ENCODE assay signal across 8 cellular contexts in the genomic region with DNA sequence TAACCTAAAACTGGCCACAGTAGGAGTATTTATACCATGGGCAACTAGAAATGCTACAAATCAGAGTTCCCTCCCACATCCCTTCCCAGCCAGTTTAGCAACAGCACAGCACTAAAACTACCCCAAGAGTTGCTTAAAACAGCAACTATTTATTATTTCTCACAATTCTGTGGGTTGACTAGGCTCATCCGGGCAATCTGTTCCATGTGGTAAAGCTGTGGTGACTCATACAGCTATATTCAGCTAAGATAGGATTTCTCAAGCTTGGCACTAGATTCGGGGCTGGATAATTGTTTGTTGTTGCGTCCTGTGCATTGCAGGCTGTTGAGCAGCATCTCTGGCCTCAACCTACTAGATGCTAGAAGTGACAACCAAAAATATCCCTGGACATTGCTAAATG. TPM values are rescaled to one million over a fixed set of nuclear protein-coding genes. Genes with fewer than 3 reads are reported as not detected.
DNase-seq lines count a peak whose midpoint lies in the region; ATAC-seq lines count a peak whose summit lies in the region.

No MANE protein-coding gene starts in this region.

- H3K27me3 Mint-ChIP-seq in activated naive CD8-positive, alpha-beta T cell treated with anti-CD3 and anti-CD28 coated beads for 36 hours, result no peaks in the 10 kb centered on the region

- DNase-seq in AG20443 (ENCODE audit: low spot score), result peak; percentile 82
- DNase-seq in KBM-7, result peak; percentile 50
- DNase-seq in activated naive CD8-positive, alpha-beta T cell treated with anti-CD3 and anti-CD28 coated beads for 36 hours, result peak; percentile 22
- no peak for DNase-seq in left lobe of liver (ENCODE audit: low spot score)
- DNase-seq in hippocampal formation (lab: John Stamatoyannopoulos, UW), result no peak
- no peak for DNase-seq in NCI-H748 (lab: John Stamatoyannopoulos, UW; ENCODE audit: unreplicated experiment)

- H3K4me1 Mint-ChIP-seq in activated naive CD8-positive, alpha-beta T cell treated with anti-CD3 and anti-CD28 coated beads for 36 hours, result peaks cover 49% of the 10 kb centered on the region

- H3K27ac Mint-ChIP-seq in activated naive CD8-positive, alpha-beta T cell treated with anti-CD3 and anti-CD28 coated beads for 36 hours, result peak overlapping the region; percentile 87

- ATAC-seq in left lobe of liver (peak; percentile 24), HG02571 (IDR thresholded peaks at IDR 0.05; ENCODE audit: unreplicated experiment) (no peak), HG03045 (IDR thresholded peaks at IDR 0.05; ENCODE audit: unreplicated experiment) (no peak)

- peaks cover 6% of the 10 kb centered on the region for H3K9me3 Mint-ChIP-seq in activated naive CD8-positive, alpha-beta T cell treated with anti-CD3 and anti-CD28 coated beads for 36 hours

- in situ Hi-C loops in KBM-7 (cut with MboI; ENCODE audit: low pct_unique_long_range_greater_than_20kb, low sequenced_read_pairs), result loop anchor here (25.0 kb wide), 1 partner anchor 236 kb away; the partner anchor contains the start of gene CITED2

- H3K4me3 Mint-ChIP-seq in activated naive CD8-positive, alpha-beta T cell treated with anti-CD3 and anti-CD28 coated beads for 36 hours, result no peak overlapping the region

- peaks cover 9% of the 10 kb centered on the region for H3K36me3 Mint-ChIP-seq in activated naive CD8-positive, alpha-beta T cell treated with anti-CD3 and anti-CD28 coated beads for 36 hours

RNA-seq across cellular contexts. Expression of gene HECA, which starts 8.6 kb away (rescaled TPM):
- total RNA-seq in activated naive CD8-positive, alpha-beta T cell treated with anti-CD3 and anti-CD28 coated beads for 36 hours, result 10 to 100 TPM; 39.2 to 39.9 TPM
- total RNA-seq in left lobe of liver, result 7.4 TPM

Comparison
In these comparisons a context has a peak if more than half of its experiments do, and no peak if none do; other contexts are left out.
1. DNase-seq: peak in AG20443 (single experiment), KBM-7 (single experiment) and activated naive CD8-positive, alpha-beta T cell treated with anti-CD3 and anti-CD28 coated beads for 36 hours (single experiment); none in left lobe of liver (single experiment), hippocampal formation (0 of 2) and NCI-H748 (single experiment).